ENCODE assay signal across 1 cellular context in genomic region chr19:45076851-45077730, GRCh38.
TF ChIP-seq lines count a peak whose summit lies in the region.

No MANE protein-coding gene starts in this region.

TF ChIP-seq in HCT116, 20 proteins besides CTCF, POLR2A, EP300 and RAD21 (continued from another document):
- no peak for TF ChIP-seq REST (IDR thresholded peaks at IDR 0.05; ENCODE audit: low read depth)
- TF ChIP-seq, protein P1, sequence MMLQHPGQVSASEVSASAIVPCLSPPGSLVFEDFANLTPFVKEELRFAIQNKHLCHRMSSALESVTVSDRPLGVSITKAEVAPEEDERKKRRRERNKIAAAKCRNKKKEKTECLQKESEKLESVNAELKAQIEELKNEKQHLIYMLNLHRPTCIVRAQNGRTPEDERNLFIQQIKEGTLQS (IDR thresholded peaks at IDR 0.05), result no peak
- no peak for TF ChIP-seq YY1 (IDR thresholded peaks at IDR 0.05; ENCODE audit: extremely low read depth, insufficient replicate concordance, low read depth, low read length)
- TF ChIP-seq ZNF274 (IDR thresholded peaks at IDR 0.05; ENCODE audit: low read depth, low read length), result no peak
- no peak for TF ChIP-seq EGR1 (IDR thresholded peaks at IDR 0.05; ENCODE audit: low read depth)
- TF ChIP-seq CEBPB (IDR thresholded peaks at IDR 0.05; ENCODE audit: low read depth), result no peak
- TF ChIP-seq ELF1 (IDR thresholded peaks at IDR 0.05; ENCODE audit: borderline replicate concordance, low read depth), result no peak
- TF ChIP-seq POLR2AphosphoS5 (IDR thresholded peaks at IDR 0.05; ENCODE audit: low read depth, low read length), result no peak
- no peak for TF ChIP-seq TCF7L2 (IDR thresholded peaks at IDR 0.05; ENCODE audit: borderline replicate concordance, extremely low read depth, insufficient read depth, insufficient read length)
- TF ChIP-seq EZH2phosphoT487 (IDR thresholded peaks at IDR 0.05; ENCODE audit: borderline replicate concordance), result no peak
